18 cellular contexts compared by ENCODE assay signal in the genomic region with DNA sequence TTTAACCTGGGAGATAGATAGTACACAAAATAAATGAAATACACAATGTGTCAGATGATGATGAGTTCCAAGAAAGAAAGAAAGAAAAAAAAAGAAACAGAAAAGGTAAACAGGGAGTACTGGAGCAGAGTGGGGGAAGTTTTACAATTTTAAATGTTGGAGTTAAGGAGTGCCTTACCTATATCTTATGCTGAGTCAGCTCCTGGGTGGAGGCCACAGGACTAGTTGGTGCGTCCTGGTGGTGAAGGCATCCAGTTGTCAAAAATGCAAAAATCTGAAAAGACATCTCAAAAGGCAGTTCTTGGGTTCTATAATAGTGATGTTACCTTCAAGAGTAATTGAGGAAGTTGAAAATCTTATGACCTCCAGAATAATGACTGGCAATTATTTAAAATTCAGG. TPM values are rescaled to one million over a fixed set of nuclear protein-coding genes. Genes with fewer than 3 reads are reported as not detected.
DNase-seq lines count a peak whose midpoint lies in the region; ATAC-seq, FAIRE-seq and TF ChIP-seq lines count a peak whose summit lies in the region.
"Had no signal": no experiment of that assay in that cellular context is flagged by ENCODE, and none has a peak within 500 bp of the region (broad histone marks: within the 10 kb centered on the region; RNA-seq: fewer than 3 reads in every experiment).

No MANE protein-coding gene starts in this region.

- no peak overlapping the region for H2AK5ac ChIP-seq in IMR-90 (ENCODE audit: low read depth, low read length)

- FAIRE-seq in K562 (lab: Jason Lieb, UNC), result no peak
- FAIRE-seq: GM12878, HTR-8/SVneo had no signal

- intact Hi-C loops in IMR-90 (cut with micrococcal nuclease), result no loop called here
- intact Hi-C loops in K562 (cut with micrococcal nuclease), result no loop called here

- DNase-seq in NOMO-1 treated with DMSO at 0.1 percent for 48 hours (lab: John Stamatoyannopoulos, UW; ENCODE audit: unreplicated experiment) (peak; percentile 16), NOMO-1 treated with dmso at 0.1 percent for 144 hours (lab: John Stamatoyannopoulos, UW; ENCODE audit: unreplicated experiment) (no peak), IMR-90 (no peak), K562 (ENCODE audit: extremely low read depth in 1 of 4, low spot score in 3 of 4) (no peak), H7 (no peak), SHP77 (lab: John Stamatoyannopoulos, UW) (no peak)
- DNase-seq: 8988T; CD8-positive, alpha-beta T cell; DMS 273 treated with DMSO at 0.1 percent for 48 hours; DMS53; DND-41; EL; GOT3; H9 had no signal

- H2AK9ac ChIP-seq in IMR-90 (replicated peaks; ENCODE audit: low read depth, low read length, poor library complexity), result no peak overlapping the region

- H3K4me3 ChIP-seq in IMR-90 (ENCODE audit: insufficient read depth, low read depth, low read length) (no peak overlapping the region), K562 (no peak overlapping the region), H7 (ENCODE audit: insufficient read depth, low read depth, low read length) (no peak overlapping the region)
- H3K4me3 ChIP-seq: BLaER1 treated with 17β-estradiol and CSF1 and Interleukin-3, amounts not matched to agents 10 nM and 100 nM; GM12878 had no signal

- peaks cover 3% of the 10 kb centered on the region; the same call in 1 of the 2 replicates for H3K9me3 ChIP-seq in IMR-90 (ENCODE audit: control insufficient read depth, insufficient read depth, low read length)
- H3K9me3 ChIP-seq in K562 (replicated peaks; ENCODE audit: control insufficient read depth, insufficient read depth, low read depth, low read length), result no peaks in the 10 kb centered on the region

- no peaks in the 10 kb centered on the region for H3K79me2 ChIP-seq in K562 (ENCODE audit: control insufficient read depth, insufficient read depth, low read length)

- H3K4me1 ChIP-seq in IMR-90 (ENCODE audit: control insufficient read depth, insufficient read depth, low read length), result no peaks in the 10 kb centered on the region
- no peaks in the 10 kb centered on the region for H3K4me1 ChIP-seq in K562 (replicated peaks in 1 of 2; ENCODE audit: control insufficient read depth in 2 of 2, insufficient read depth in 2 of 2, low read length in 2 of 2)

- H3K4me2 ChIP-seq in IMR-90 (ENCODE audit: low read depth, low read length) (no peak overlapping the region), K562 (ENCODE audit: insufficient read depth, low read length) (no peak overlapping the region)

- no peaks in the 10 kb centered on the region for H3K79me1 ChIP-seq in IMR-90 (ENCODE audit: low read depth in 1 of 2, low read length in 2 of 2)

- dilution Hi-C loops in IMR-90 (cut with HindIII; ENCODE audit: low sequenced_read_pairs, unreplicated experiment), result no loop called here

- H4K91ac ChIP-seq in IMR-90 (ENCODE audit: insufficient read depth, low read depth, low read length), result no peak overlapping the region

- no peak overlapping the region for H3K27ac ChIP-seq in IMR-90 (ENCODE audit: insufficient read depth, low read length)
- no peak overlapping the region for H3K27ac ChIP-seq in K562 (ENCODE audit: extremely low read depth, low read depth, low read length)

- CTCF ChIA-PET in IMR-90 (lab: Yijun Ruan, JAX), result no interaction called here
- CTCF ChIA-PET in K562 (lab: Yijun Ruan, JAX; ENCODE audit: low intra/inter-chr PET ratio), result no interaction called here

- TF ChIP-seq RAD21 in IMR-90 (IDR thresholded peaks at IDR 0.05; ENCODE audit: low read length) (no peak), K562 (CRISPR knock-in tag; conservative IDR thresholded peaks at IDR 0.05 in 1 of 2, IDR thresholded peaks at IDR 0.05 in 1 of 2) (no peak)

- WGBS in IMR-90 (ENCODE audit: extremely low coverage in 2 of 2, insufficient read length in 1 of 2), 2 experiments, result no CpG with 5 or more reads among the region's 1 CpG
- WGBS in K562 (ENCODE audit: insufficient coverage, low coverage, missing lambda C conversion rate), result 0% methylated on average over 1 of the region's 1 CpG

- H2BK120ac ChIP-seq in IMR-90 (ENCODE audit: low read depth, low read length), result no peak overlapping the region

- no peaks in the 10 kb centered on the region for H3K36me3 ChIP-seq in IMR-90 (ENCODE audit: control insufficient read depth, insufficient read depth, low read length)
- H3K36me3 ChIP-seq in K562 (ENCODE audit: control insufficient read depth, insufficient read depth, low read length), result no peaks in the 10 kb centered on the region
- H3K36me3 ChIP-seq in H7 (replicated peaks; ENCODE audit: control insufficient read depth, insufficient read depth, low read length), result no peaks in the 10 kb centered on the region
- H3K36me3 ChIP-seq: BLaER1 treated with 17β-estradiol and CSF1 and Interleukin-3, amounts not matched to agents 10 nM and 100 nM had no signal

- no peak overlapping the region for H3K23ac ChIP-seq in IMR-90 (ENCODE audit: low read depth, low read length)

- no TSS peak for BruUV-seq in IMR-90 (replicated peaks; lab: Mats Ljungman, UMichigan)
- BruUV-seq in K562 (replicated peaks; lab: Mats Ljungman, UMichigan), result no TSS peak

- ATAC-seq in IMR-90 (ENCODE audit: low read depth) (no peak), K562 (no peak), HG03354 (IDR thresholded peaks at IDR 0.05; ENCODE audit: poor library complexity, severe bottlenecking, unreplicated experiment) (no peak)
- ATAC-seq: CD8-positive, alpha-beta T cell had no signal

- POLR2A ChIA-PET in IMR-90 (lab: Charles Lee; ENCODE audit: unreplicated experiment), result no interaction called here
- POLR2A ChIA-PET in K562 (lab: Yijun Ruan, JAX), result no interaction called here

- H3K9ac ChIP-seq in IMR-90 (ENCODE audit: low read depth, low read length), result no peak overlapping the region
- no peak overlapping the region for H3K9ac ChIP-seq in K562 (ENCODE audit: insufficient read depth in 1 of 2, low read depth in 2 of 2, low read length in 2 of 2)
- H3K9ac ChIP-seq: BLaER1 treated with 17β-estradiol and CSF1 and Interleukin-3, amounts not matched to agents 10 nM and 100 nM had no signal

- no peaks in the 10 kb centered on the region for H3K9me1 ChIP-seq in IMR-90 (ENCODE audit: insufficient read depth, low read length)
- H3K9me1 ChIP-seq in K562 (ENCODE audit: control insufficient read depth, insufficient read depth, low read length), result no peaks in the 10 kb centered on the region

- H2AFZ ChIP-seq in IMR-90 (replicated peaks; ENCODE audit: low read length, poor library complexity), result no peak overlapping the region
- no peak overlapping the region for H2AFZ ChIP-seq in K562 (ENCODE audit: low read depth, low read length)

- no peak overlapping the region for H2BK5ac ChIP-seq in IMR-90 (ENCODE audit: low read depth, low read length, poor library complexity, severe bottlenecking)

- TF ChIP-seq EP300 in K562 (IDR thresholded peaks at IDR 0.05; ENCODE audit: low read length), result no peak

- no peak overlapping the region for H4K5ac ChIP-seq in IMR-90 (ENCODE audit: low read depth, low read length)

- no peak overlapping the region for H3K56ac ChIP-seq in IMR-90 (ENCODE audit: extremely low read depth, insufficient read depth, low read length)

- no peak overlapping the region for H3K4ac ChIP-seq in IMR-90 (ENCODE audit: low read depth, low read length)

- H4K20me1 ChIP-seq in IMR-90 (ENCODE audit: insufficient read depth, low read length), result no peaks in the 10 kb centered on the region
- no peaks in the 10 kb centered on the region for H4K20me1 ChIP-seq in K562 (replicated peaks; ENCODE audit: control insufficient read depth, insufficient read depth, low read length)
- H4K20me1 ChIP-seq: BLaER1 treated with 17β-estradiol and CSF1 and Interleukin-3, amounts not matched to agents 10 nM and 100 nM had no signal

- no peak overlapping the region for H2BK15ac ChIP-seq in IMR-90 (ENCODE audit: low read depth, low read length)

- no peak overlapping the region for H3K14ac ChIP-seq in IMR-90 (replicated peaks; ENCODE audit: low read depth, low read length)

- no peak overlapping the region for H2BK20ac ChIP-seq in IMR-90 (ENCODE audit: low read depth, low read length)

- TF ChIP-seq POLR2A in IMR-90 (IDR thresholded peaks at IDR 0.05; ENCODE audit: low read depth, low read length) (no peak), K562 (conservative IDR thresholded peaks at IDR 0.05) (no peak)

- TF ChIP-seq CTCF in IMR-90 (conservative IDR thresholded peaks at IDR 0.05; ENCODE audit: low read depth, low read length), result no peak
- no peak for TF ChIP-seq CTCF in K562 (IDR thresholded peaks at IDR 0.05 in 2 of 3, conservative IDR thresholded peaks at IDR 0.05 in 1 of 3; ENCODE audit: insufficient read depth in 2 of 3, low read depth in 1 of 3, low read length in 3 of 3)

- H3K27me3 ChIP-seq in IMR-90 (ENCODE audit: control insufficient read depth, insufficient read depth, low read length) (no peaks in the 10 kb centered on the region), K562 (ENCODE audit: control insufficient read depth in 2 of 2, insufficient read depth in 2 of 2, low read length in 2 of 2) (no peaks in the 10 kb centered on the region), H7 (ENCODE audit: control insufficient read depth, insufficient read depth, low read length) (no peaks in the 10 kb centered on the region)

- no peak overlapping the region for H4K8ac ChIP-seq in IMR-90 (ENCODE audit: low read depth in 2 of 2, low read length in 2 of 2)

- no peak overlapping the region for H3K18ac ChIP-seq in IMR-90 (ENCODE audit: low read depth, low read length)

- in situ Hi-C loops in IMR-90 (cut with MboI; ENCODE audit: low sequenced_read_pairs), result no loop called here
- in situ Hi-C loops in K562 (cut with MboI), result no loop called here

RNA-seq across cellular contexts. Expression of gene MTMR8, which starts 42.4 kb away (rescaled TPM):
- total RNA-seq in IMR-90 (2012; rRNA removed) (under 0.01 TPM in 1 of 2 replicates, not detected in the other), K562 (2014; rRNA removed) (3.0 and 3.9 TPM in 2 replicates), K562 (2014; rRNA removed; fragmentation: Illumina TruSeq; extraction: Trizol) (4.1 and 5.1 TPM in 2 replicates), K562 (2015; rRNA removed; fragmentation: Illumina TruSeq; extraction: Trizol) (2.8 and 3.8 TPM in 2 replicates), K562 (2021) (3.6 and 4.3 TPM in 2 replicates)
- polyA plus RNA-seq in IMR-90 (2012; rRNA removed) (not detected in 2 replicates), K562 (2011; rRNA removed) (2.7 and 5.5 TPM in 2 replicates), K562 (2014; fragmentation: Illumina TruSeq; extraction: Trizol) (2.4 and 2.6 TPM in 2 replicates), K562 (2014; fragmentation: Nextera tagmentation; extraction: Ambion mirVana) (1 to 10 TPM; 2.8 to 5.4 TPM), K562 (2014; rRNA removed) (1.8 and 2.4 TPM in 2 replicates)
- polyA plus RNA-seq in IMR-90 (2012; cell fraction: cytosol; rRNA removed), result not detected in 2 replicates
- polyA plus RNA-seq in IMR-90 (2012; cell fraction: nucleus; rRNA removed; ENCODE audit: low replicate concordance), result not detected in 2 replicates
- total RNA-seq in K562 (2011; cell fraction: chromatin; rRNA removed; ENCODE audit: low replicate concordance), result 21.6 and 22.4 TPM in 2 replicates
- total RNA-seq in K562 (2011; cell fraction: nucleolus; rRNA removed), result 12.5 and 18.6 TPM in 2 replicates
- 9.8 and 14.0 TPM in 2 replicates for total RNA-seq in K562 (2011; cell fraction: nucleoplasm; rRNA removed)
- 0.84 and 1.3 TPM in 2 replicates for polyA plus RNA-seq in K562 (2011; cell fraction: cytosol; rRNA removed)
- 4.1 and 5.0 TPM in 2 replicates for polyA plus RNA-seq in K562 (2011; cell fraction: nucleus; rRNA removed)
- polyA plus RNA-seq in K562 (2012), result 1.9 TPM in 2 replicates
- polyA minus RNA-seq in K562 (2011; rRNA and poly(A)+ RNA removed), result 12.4 and 16.2 TPM in 2 replicates
- 2.3 and 7.1 TPM in 2 replicates for polyA minus RNA-seq in K562 (2011; cell fraction: cytosol; rRNA and poly(A)+ RNA removed)
- polyA minus RNA-seq in K562 (2011; cell fraction: nucleus; rRNA and poly(A)+ RNA removed), result 12.8 and 16.3 TPM in 2 replicates
- 3.2 and 5.1 TPM in 2 replicates for total RNA-seq in H7 (2014; rRNA removed; shearing (Covaris generic))
